In the genomic region with DNA sequence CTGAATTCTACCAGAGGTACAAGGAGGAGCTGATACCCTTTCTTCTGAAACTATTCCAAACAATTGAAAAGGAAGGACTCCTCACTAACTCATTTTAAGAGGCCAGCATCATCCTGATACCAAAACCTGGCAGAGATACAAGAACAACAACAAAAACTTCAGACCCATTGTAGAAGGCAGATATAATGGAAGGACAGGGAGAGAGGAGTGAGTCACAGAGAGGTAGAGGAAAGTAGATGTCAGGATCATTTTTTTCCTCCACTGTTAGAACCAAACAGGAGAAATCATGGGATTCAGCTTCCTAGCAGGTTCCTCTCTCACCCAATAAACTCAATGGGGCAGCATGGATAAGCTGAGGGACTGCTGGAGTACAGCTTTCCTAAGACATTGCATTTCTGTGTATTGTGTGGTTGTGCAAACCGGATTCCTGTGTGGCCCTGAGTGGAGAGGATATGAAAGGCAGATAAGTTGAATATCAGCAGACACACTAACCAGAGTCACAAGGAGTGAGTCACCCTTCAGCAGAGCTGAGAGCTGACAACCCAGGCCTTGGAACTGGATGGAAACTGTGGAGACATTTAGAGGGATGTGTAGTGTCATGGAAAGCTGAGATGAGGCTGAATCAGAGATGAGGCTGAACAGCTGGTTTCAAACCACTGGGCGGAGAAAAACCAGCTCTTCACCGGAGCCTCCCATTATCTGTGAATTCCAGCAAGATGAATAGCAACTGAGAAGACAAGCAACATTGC, we compare ENCODE assay signal across 11 cellular contexts.
DNase-seq lines count a peak whose midpoint lies in the region; ATAC-seq and TF ChIP-seq lines count a peak whose summit lies in the region.
"Had no signal": no experiment of that assay in that cellular context is flagged by ENCODE, and none has a peak within 500 bp of the region (broad histone marks: within the 10 kb centered on the region; RNA-seq: fewer than 3 reads in every experiment).

No MANE protein-coding gene starts in this region.

- DNase-seq in HFF-Myc (ENCODE audit: extremely low read depth, low read depth) (peak; percentile 88), astrocyte of the cerebellum (ENCODE audit: low read depth) (peak; percentile 41), right cardiac atrium (peak; percentile 29 to 51 (median 47)), stromal cell of bone marrow (ENCODE audit: low read depth) (peak; percentile 99), T-helper 9 cell (no peak), superior temporal gyrus (ENCODE audit: extremely low spot score) (no peak)
- DNase-seq: activated CD4-positive, CD25-positive, alpha-beta regulatory T cell; NCI-H187 had no signal

- peaks cover 3% of the 10 kb centered on the region for H3K4me1 ChIP-seq in right cardiac atrium (ENCODE audit: control insufficient read depth, insufficient read depth, low read length)

- H3K9me3 ChIP-seq in right cardiac atrium (ENCODE audit: control insufficient read depth, low read length): no peaks in the 10 kb centered on the region
- H3K9me3 ChIP-seq: neutrophil had no signal

- H3K27me3 ChIP-seq in right cardiac atrium (ENCODE audit: control insufficient read depth, insufficient read depth): no peaks in the 10 kb centered on the region
- H3K27me3 ChIP-seq: neutrophil had no signal

- WGBS in right cardiac atrium: 43% methylated on average over 3 of the region's 3 CpGs

- TF ChIP-seq CTCF in HFF-Myc (IDR thresholded peaks at IDR 0.05; ENCODE audit: low read depth, low read length, missing control alignments) (no peak), astrocyte of the cerebellum (IDR thresholded peaks at IDR 0.05; ENCODE audit: low read depth, low read length, missing control alignments) (no peak)

- no peak overlapping the region for H3K4me3 ChIP-seq in HFF-Myc (replicated peaks; ENCODE audit: low read depth, low read length)
- no peak overlapping the region for H3K4me3 ChIP-seq in astrocyte of the cerebellum (ENCODE audit: low read depth, low read length)
- H3K4me3 ChIP-seq in right cardiac atrium (ENCODE audit: low read length): no peak overlapping the region

- in situ Hi-C loops in astrocyte of the cerebellum (cut with HindIII; ENCODE audit: low sequenced_read_pairs): no loop called here

- intact Hi-C loops in right cardiac atrium (cut with DNase I): no loop called here

- peak; percentile 93 to 98 for ATAC-seq in right cardiac atrium
- no peak for ATAC-seq in GM18861 (IDR thresholded peaks at IDR 0.05; ENCODE audit: unreplicated experiment)
- no peak for ATAC-seq in HG03469 (IDR thresholded peaks at IDR 0.05; ENCODE audit: unreplicated experiment)

- no peak overlapping the region for H3K27ac ChIP-seq in right cardiac atrium (ENCODE audit: low read length)
- H3K27ac ChIP-seq: neutrophil had no signal

Comparison
In these comparisons a context has a peak if more than half of its experiments do, and no peak if none do; other contexts are left out.
1. DNase-seq: peak in HFF-Myc (single experiment), astrocyte of the cerebellum (single experiment), right cardiac atrium (3 of 3) and stromal cell of bone marrow (single experiment); none in T-helper 9 cell (single experiment) and superior temporal gyrus (single experiment).
2. ATAC-seq: peak in right cardiac atrium (2 of 2); none in GM18861 (single experiment) and HG03469 (single experiment).